Comparison of ENCODE assay signal across 16 cellular contexts in the genomic region with DNA sequence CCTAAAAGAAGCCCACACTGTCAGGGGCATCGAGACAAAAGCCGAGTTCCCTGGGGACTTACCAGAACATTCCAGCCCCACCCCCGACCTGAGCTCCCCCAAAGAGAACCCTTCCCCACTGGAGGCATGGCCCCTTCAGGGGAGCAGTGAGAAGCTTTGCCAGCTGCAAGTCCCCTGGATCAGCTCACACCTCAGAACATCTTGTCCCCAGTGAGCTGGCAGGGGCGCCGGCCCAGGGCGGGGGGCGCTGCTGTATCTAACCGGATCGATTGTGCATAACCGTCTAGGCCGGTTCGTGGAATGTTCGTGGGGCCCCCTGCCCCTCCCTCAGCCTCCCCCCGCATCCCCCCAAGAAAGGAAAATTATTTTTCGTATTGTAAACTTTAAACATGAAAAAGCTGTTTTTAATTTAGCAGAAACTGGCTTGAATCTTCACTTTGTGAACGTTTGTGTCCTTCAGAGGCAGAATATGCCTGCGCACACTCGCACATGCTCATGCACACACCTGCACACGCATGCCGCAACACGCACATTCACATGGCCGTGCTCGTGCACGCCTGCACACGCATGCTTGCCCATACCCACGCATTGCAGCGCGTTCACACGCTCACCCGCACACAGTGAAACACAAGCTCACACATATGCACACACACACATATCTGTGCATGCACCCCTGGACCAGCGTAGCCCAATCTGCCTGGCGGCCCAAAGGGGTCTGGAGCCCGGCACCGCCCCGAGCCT. TPM values are rescaled to one million over a fixed set of nuclear protein-coding genes. Genes with fewer than 3 reads are reported as not detected.
DNase-seq lines count a peak whose midpoint lies in the region; ATAC-seq, FAIRE-seq and TF ChIP-seq lines count a peak whose summit lies in the region.
"Had no signal": no experiment of that assay in that cellular context is flagged by ENCODE, and none has a peak within 500 bp of the region (broad histone marks: within the 10 kb centered on the region; RNA-seq: fewer than 3 reads in every experiment).

No MANE protein-coding gene starts in this region.

- CTCF ChIA-PET in GM12878 (lab: Yijun Ruan, JAX) = interaction anchor here (0.6 to 1.3 kb wide), 2 partner anchors 78 to 125 kb away, joined by 3 read pairs; no protein-coding TSS in a partner anchor
- CTCF ChIA-PET in PC-3 (lab: Charles Lee) = no interaction called here

- peak; percentile 47; the same call in 1 of the 2 replicates for TF ChIP-seq POLR2A in GM12878 (IDR thresholded peaks at IDR 0.05; ENCODE audit: low read depth, low read length)
- no peak for TF ChIP-seq POLR2A in gastrocnemius medialis (IDR thresholded peaks at IDR 0.05)

- H3K9me2 ChIP-seq in GM23338 (ENCODE audit: insufficient read depth) (no peaks in the 10 kb centered on the region), hepatocyte (replicated peaks; ENCODE audit: insufficient read depth) (no peaks in the 10 kb centered on the region), PC-3 (replicated peaks; ENCODE audit: low read length) (no peaks in the 10 kb centered on the region)

- H2AFZ ChIP-seq in GM23338 = no peak overlapping the region
- H2AFZ ChIP-seq in GM12878 (ENCODE audit: control insufficient read depth, low read depth, low read length) = no peak overlapping the region
- H2AFZ ChIP-seq in hepatocyte = no peak overlapping the region
- H2AFZ ChIP-seq in PC-3 (ENCODE audit: low read length) = no peak overlapping the region

- RAD21 ChIA-PET in GM12878 (lab: Charles Lee; ENCODE audit: unreplicated experiment) = interaction anchor here (0.6 to 0.9 kb wide), 4 partner anchors 151 to 510 kb away, joined by 3 to 4 read pairs (median 4); no protein-coding TSS in a partner anchor

- TF ChIP-seq RAD21 in GM12878 (IDR thresholded peaks at IDR 0.05; ENCODE audit: insufficient read depth, low read depth, low read length) = no peak

- BruUV-seq in GM12878 (replicated peaks; lab: Mats Ljungman, UMichigan) (no TSS peak), PC-3 (replicated peaks; lab: Mats Ljungman, UMichigan) (no TSS peak)

- H4K20me1 ChIP-seq in GM23338 (replicated peaks; ENCODE audit: insufficient read depth) (no peaks in the 10 kb centered on the region), GM12878 (ENCODE audit: control insufficient read depth, insufficient read depth) (no peaks in the 10 kb centered on the region), hepatocyte (ENCODE audit: insufficient read depth, poor library complexity, severe bottlenecking) (no peaks in the 10 kb centered on the region), PC-3 (ENCODE audit: low read length) (no peaks in the 10 kb centered on the region)

- TF ChIP-seq CTCF in GM23338 (conservative IDR thresholded peaks at IDR 0.05; ENCODE audit: low read depth in 2 of 2) (no peak), GM12878 (IDR thresholded peaks at IDR 0.05 in 2 of 3, conservative IDR thresholded peaks at IDR 0.05 in 1 of 3; ENCODE audit: control insufficient read depth in 2 of 3, extremely low read depth in 1 of 3, insufficient read depth in 1 of 3, low read depth in 3 of 3, low read length in 3 of 3) (no peak), hepatocyte (IDR thresholded peaks at IDR 0.05; ENCODE audit: poor library complexity) (no peak), gastrocnemius medialis (IDR thresholded peaks at IDR 0.05 in 4 of 5, conservative IDR thresholded peaks at IDR 0.05 in 1 of 5) (no peak), PC-3 (conservative IDR thresholded peaks at IDR 0.05; ENCODE audit: low read depth, low read length) (no peak), D721Med (IDR thresholded peaks at IDR 0.05; ENCODE audit: insufficient read depth, missing control alignments) (no peak)

- H3K27ac ChIP-seq in GM23338 (ENCODE audit: low read depth) = peak overlapping the region; percentile 84; the same call in 1 of the 2 replicates
- H3K27ac ChIP-seq in GM12878 (ENCODE audit: control insufficient read depth, insufficient read depth) = no peak overlapping the region
- peak overlapping the region; percentile 73 for H3K27ac ChIP-seq in hepatocyte
- peak overlapping the region in 3 of 4 donors; percentile 49 to 67 (median 64) for H3K27ac ChIP-seq in gastrocnemius medialis
- no peak overlapping the region for H3K27ac ChIP-seq in PC-3 (ENCODE audit: low read length)

- H3K9me3 ChIP-seq in GM12878 (replicated peaks; ENCODE audit: control insufficient read depth, insufficient read depth, low read length) = no peaks in the 10 kb centered on the region
- H3K9me3 ChIP-seq in hepatocyte (ENCODE audit: low read depth) = no peaks in the 10 kb centered on the region
- H3K9me3 ChIP-seq in gastrocnemius medialis = no peaks in the 10 kb centered on the region
- no peaks in the 10 kb centered on the region for H3K9me3 ChIP-seq in PC-3 (ENCODE audit: low read length)
- H3K9me3 ChIP-seq: Caco-2 had no signal

- SMC1A ChIA-PET in GM12878 (lab: Charles Lee; ENCODE audit: uncharacterized antibody, unreplicated experiment) = no interaction called here

- peaks cover 9% of the 10 kb centered on the region for H3K4me1 Mint-ChIP-seq in GM23338

- POLR2A ChIA-PET in GM12878 (lab: Charles Lee) = no interaction called here
- POLR2A ChIA-PET in PC-3 (lab: Charles Lee; ENCODE audit: unreplicated experiment) = no interaction called here

- ATAC-seq in GM23338 = no peak
- ATAC-seq in GM12878 = no peak
- ATAC-seq in gastrocnemius medialis = no peak
- no peak for ATAC-seq in PC-3

- H3K79me2 ChIP-seq in GM23338 (replicated peaks; ENCODE audit: insufficient read depth) (no peaks in the 10 kb centered on the region), GM12878 (ENCODE audit: control insufficient read depth, insufficient read depth, low read length) (no peaks in the 10 kb centered on the region), hepatocyte (no peaks in the 10 kb centered on the region), PC-3 (ENCODE audit: low read length) (no peaks in the 10 kb centered on the region)

- no peaks in the 10 kb centered on the region for H3K9me3 Mint-ChIP-seq in GM23338

- no peaks in the 10 kb centered on the region for H3K36me3 ChIP-seq in GM23338 (ENCODE audit: insufficient read depth)
- peaks cover 0 to 10% of the 10 kb centered on the region in 2 experiments; a peak in 2 of 4 replicates for H3K36me3 ChIP-seq in GM12878 (ENCODE audit: control insufficient read depth in 2 of 2, insufficient read depth in 2 of 2, low read length in 1 of 2)
- no peaks in the 10 kb centered on the region for H3K36me3 ChIP-seq in hepatocyte (replicated peaks; ENCODE audit: insufficient read depth, low read depth)
- peaks cover 0 to 20% of the 10 kb centered on the region in 2 donors for H3K36me3 ChIP-seq in gastrocnemius medialis
- H3K36me3 ChIP-seq in PC-3 (ENCODE audit: low read depth, low read length) = no peaks in the 10 kb centered on the region

- intact Hi-C loops in GM12878 (cut with micrococcal nuclease; ENCODE audit: unreplicated experiment) = no loop called here
- intact Hi-C loops in gastrocnemius medialis (cut with DNase I; ENCODE audit: low total_unique reads) = no loop called here
- intact Hi-C loops in PC-3 (cut with micrococcal nuclease) = no loop called here

- H3K9ac ChIP-seq in GM12878 (ENCODE audit: control insufficient read depth, insufficient read depth, low read length) (no peak overlapping the region), PC-3 (ENCODE audit: low read length) (no peak overlapping the region)

- no peak for TF ChIP-seq EP300 in GM12878 (IDR thresholded peaks at IDR 0.05; ENCODE audit: borderline replicate concordance in 1 of 2, control insufficient read depth in 1 of 2, low read depth in 2 of 2, low read length in 2 of 2)

- FAIRE-seq in GM12878 (lab: Jason Lieb, UNC) (no peak), D721Med (lab: Jason Lieb, UNC) (no peak)
- FAIRE-seq: A204.1 had no signal

- WGBS in GM12878 (ENCODE audit: insufficient coverage, insufficient replicate concordance, low lambda C conversion rate, missing lambda C conversion rate) = 86% methylated on average over 35 of the region's 35 CpGs
- 72% methylated on average over 32 of the region's 35 CpGs for WGBS in hepatocyte (ENCODE audit: low lambda C conversion rate, missing lambda C conversion rate)

- H3K36me3 Mint-ChIP-seq in GM23338 (ENCODE audit: low read depth) = peaks cover 10% of the 10 kb centered on the region; the same call in 2 of the 3 replicates

- DNase-seq in GM23338 (ENCODE audit: low spot score) = no peak
- no peak for DNase-seq in GM12878 (ENCODE audit: low read depth, low spot score)
- DNase-seq in hepatocyte (ENCODE audit: low spot score) = peak; percentile 42
- DNase-seq in gastrocnemius medialis = no peak
- no peak for DNase-seq in GDM1 (lab: John Stamatoyannopoulos, UW)
- no peak for DNase-seq in activated naive CD4-positive, alpha-beta T cell (lab: John Stamatoyannopoulos, UW)
- no peak for DNase-seq in PC-3
- no peak for DNase-seq in D721Med (ENCODE audit: insufficient read length, low spot score)
- DNase-seq: Caco-2, DMS79, IMR-90, NCI-H1436, NCI-H2029 treated with DMSO at 0.1 percent for 48 hours, NCI-H510A treated with DMSO at 0.1 percent for 48 hours, SIG-M5 had no signal

- H3K27me3 ChIP-seq in GM23338 (ENCODE audit: insufficient read depth) (no peaks in the 10 kb centered on the region), GM12878 (replicated peaks in 1 of 2; ENCODE audit: control insufficient read depth in 2 of 2, insufficient read depth in 2 of 2, low read length in 1 of 2) (no peaks in the 10 kb centered on the region), hepatocyte (no peaks in the 10 kb centered on the region), gastrocnemius medialis (no peaks in the 10 kb centered on the region), PC-3 (ENCODE audit: low read length) (no peaks in the 10 kb centered on the region)

- peaks cover 10% of the 10 kb centered on the region for H3K27me3 Mint-ChIP-seq in GM23338 (ENCODE audit: insufficient read depth, low read depth, poor library complexity)

- H3K4me2 ChIP-seq in GM23338 (no peak overlapping the region), GM12878 (ENCODE audit: control insufficient read depth, insufficient read depth) (no peak overlapping the region), hepatocyte (peak overlapping the region; percentile 7), PC-3 (ENCODE audit: low read length) (no peak overlapping the region)

- H3K4me3 Mint-ChIP-seq in GM23338 = no peak overlapping the region

- no peak overlapping the region for H3K27ac Mint-ChIP-seq in GM23338

- no peaks in the 10 kb centered on the region; the same call in 1 of the 2 replicates for H3K4me1 ChIP-seq in GM23338 (ENCODE audit: insufficient read depth)
- H3K4me1 ChIP-seq in GM12878 (ENCODE audit: control insufficient read depth, insufficient read depth, low read length) = no peaks in the 10 kb centered on the region
- H3K4me1 ChIP-seq in hepatocyte (ENCODE audit: insufficient read depth) = peaks cover 28% of the 10 kb centered on the region
- peaks cover 13 to 47% of the 10 kb centered on the region in 2 donors for H3K4me1 ChIP-seq in gastrocnemius medialis
- H3K4me1 ChIP-seq in PC-3 (ENCODE audit: insufficient read depth, low read length) = no peaks in the 10 kb centered on the region
- H3K4me1 ChIP-seq: Caco-2 had no signal

- H3F3A ChIP-seq in GM23338 (replicated peaks; ENCODE audit: low read depth) (peaks cover 13% of the 10 kb centered on the region), PC-3 (ENCODE audit: low read length, unreplicated experiment) (no peaks in the 10 kb centered on the region)

- in situ Hi-C loops in GM12878 (cut with MboI) = loop anchor here (10.0 kb wide), 1 partner anchor 217 kb away; no protein-coding TSS in a partner anchor
- in situ Hi-C loops in gastrocnemius medialis (cut with MboI; ENCODE audit: low sequenced_read_pairs in 4 of 4) = loop anchor here in 1 of 4 donors (10.0 kb wide), 1 partner anchor 77 kb away; no protein-coding TSS in a partner anchor

- H3K4me3 ChIP-seq in GM23338 (no peak overlapping the region), GM12878 (no peak overlapping the region), hepatocyte (no peak overlapping the region), gastrocnemius medialis (no peak overlapping the region), PC-3 (ENCODE audit: low read length) (no peak overlapping the region)

RNA-seq across cellular contexts. Expression of a gene that starts 12.0 kb away (rescaled TPM):
- 5.4 and 7.1 TPM in 2 replicates for total RNA-seq in GM23338 (2014; rRNA removed; shearing (Covaris generic))
- polyA plus RNA-seq in GM23338 (2016; fragmentation: Nextera tagmentation; extraction: Ambion mirVana) (6.7 and 8.4 TPM in 2 replicates), GM12878 (2011; rRNA removed) (0.37 and 0.50 TPM in 2 replicates), GM12878 (2014; fragmentation: Illumina TruSeq; extraction: Trizol) (0.65 and 0.78 TPM in 2 replicates), GM12878 (2014; fragmentation: Nextera tagmentation; extraction: Ambion mirVana) (under 1 TPM in 1 of 2 experiments, not detected in 1; 0.02 TPM), GM12878 (2014; rRNA removed) (2.5 and 2.6 TPM in 2 replicates), GM12878 (2016; fragmentation: Nextera tagmentation; extraction: Ambion mirVana) (1 to 10 TPM; 1.1 TPM), hepatocyte (4.5 and 4.8 TPM in 2 replicates)
- total RNA-seq in GM12878 (2013; cell fraction: nucleolus; rRNA removed) = 6.6 and 7.9 TPM in 2 replicates
- total RNA-seq in GM12878 (2014; rRNA removed) (0.82 and 1.3 TPM in 2 replicates), GM12878 (2014; rRNA removed; fragmentation: Illumina TruSeq; extraction: Trizol) (0.28 and 0.31 TPM in 2 replicates), GM12878 (2021) (3.5 and 4.6 TPM in 2 replicates), hepatocyte (2.0 and 2.5 TPM in 2 replicates), gastrocnemius medialis (1 to 10 TPM; 2.8 to 8.8 (median 3.7) TPM), PC-3 (2014; rRNA removed) (6.7 and 8.5 TPM in 2 replicates)
- 0.39 TPM for polyA plus RNA-seq in GM12878 (2011; ENCODE audit: low read depth)
- 0.37 and 1.1 TPM in 2 replicates for polyA plus RNA-seq in GM12878 (2011; cell fraction: cytosol; rRNA removed)
- polyA plus RNA-seq in GM12878 (2011; cell fraction: nucleus; rRNA removed) = 10.9 and 15.4 TPM in 2 replicates
- polyA plus RNA-seq in GM12878 (2012) = 2.2 and 2.5 TPM in 2 replicates
- polyA minus RNA-seq in GM12878 (2011; rRNA and poly(A)+ RNA removed) = 0.29 and 0.93 TPM in 2 replicates
- polyA minus RNA-seq in GM12878 (2011; cell fraction: cytosol; rRNA and poly(A)+ RNA removed) = 1.1 and 1.5 TPM in 2 replicates
- polyA minus RNA-seq in GM12878 (2011; cell fraction: nucleus; rRNA and poly(A)+ RNA removed) = 1.8 and 3.9 TPM in 2 replicates

RNA-seq across cellular contexts. Expression of a gene that starts 34.6 kb away (rescaled TPM):
- total RNA-seq in GM23338 (2014; rRNA removed; shearing (Covaris generic)) = 11.2 and 13.7 TPM in 2 replicates
- polyA plus RNA-seq in GM23338 (2016; fragmentation: Nextera tagmentation; extraction: Ambion mirVana) (3.6 and 6.4 TPM in 2 replicates), GM12878 (2011; rRNA removed) (1.0 and 1.2 TPM in 2 replicates), GM12878 (2014; fragmentation: Illumina TruSeq; extraction: Trizol) (0.74 and 1.9 TPM in 2 replicates), GM12878 (2014; fragmentation: Nextera tagmentation; extraction: Ambion mirVana) (under 1 TPM; 0.18 to 0.35 TPM), GM12878 (2014; rRNA removed) (3.9 and 5.1 TPM in 2 replicates), GM12878 (2016; fragmentation: Nextera tagmentation; extraction: Ambion mirVana) (1 to 10 TPM; 8.0 to 8.1 TPM), hepatocyte (3.9 and 7.6 TPM in 2 replicates)
- 5.7 and 6.7 TPM in 2 replicates for total RNA-seq in GM12878 (2013; cell fraction: nucleolus; rRNA removed)
- total RNA-seq in GM12878 (2014; rRNA removed) (3.6 and 5.6 TPM in 2 replicates), GM12878 (2014; rRNA removed; fragmentation: Illumina TruSeq; extraction: Trizol) (0.98 and 1.5 TPM in 2 replicates), GM12878 (2021) (12.9 and 14.6 TPM in 2 replicates), hepatocyte (4.1 and 5.0 TPM in 2 replicates), gastrocnemius medialis (10 to 100 TPM in 1 of 4 donors, 1 to 10 TPM in 3; 5.2 to 12.0 (median 7.3) TPM), PC-3 (2014; rRNA removed) (8.4 and 12.7 TPM in 2 replicates)
- polyA plus RNA-seq in GM12878 (2011; ENCODE audit: low read depth) = 1.0 TPM
- polyA plus RNA-seq in GM12878 (2011; cell fraction: cytosol; rRNA removed) = 1.9 and 2.0 TPM in 2 replicates
- 5.8 and 8.9 TPM in 2 replicates for polyA plus RNA-seq in GM12878 (2011; cell fraction: nucleus; rRNA removed)
- polyA plus RNA-seq in GM12878 (2012) = 3.5 and 4.5 TPM in 2 replicates
- 4.6 and 5.2 TPM in 2 replicates for polyA minus RNA-seq in GM12878 (2011; rRNA and poly(A)+ RNA removed)
- 2.5 and 5.2 TPM in 2 replicates for polyA minus RNA-seq in GM12878 (2011; cell fraction: cytosol; rRNA and poly(A)+ RNA removed)
- 1.6 and 3.1 TPM in 2 replicates for polyA minus RNA-seq in GM12878 (2011; cell fraction: nucleus; rRNA and poly(A)+ RNA removed)

RNA-seq across cellular contexts. Expression of a gene that starts 58.8 kb away (rescaled TPM):
- 6.8 and 9.8 TPM in 2 replicates for total RNA-seq in GM23338 (2014; rRNA removed; shearing (Covaris generic))
- 15.7 and 16.2 TPM in 2 replicates for polyA plus RNA-seq in GM23338 (2016; fragmentation: Nextera tagmentation; extraction: Ambion mirVana)
- not detected in 2 replicates for total RNA-seq in GM12878 (2013; cell fraction: nucleolus; rRNA removed)
- total RNA-seq in GM12878 (2014; rRNA removed) = 0.06 TPM in 1 of 2 replicates, not detected in the other
- not detected in 2 replicates for total RNA-seq in GM12878 (2014; rRNA removed; fragmentation: Illumina TruSeq; extraction: Trizol)
- not detected in 2 replicates for total RNA-seq in GM12878 (2021)
- not detected for polyA plus RNA-seq in GM12878 (2011; ENCODE audit: low read depth)
- polyA plus RNA-seq in GM12878 (2011; rRNA removed) = not detected in 2 replicates
- not detected in 2 replicates for polyA plus RNA-seq in GM12878 (2011; cell fraction: cytosol; rRNA removed)
- polyA plus RNA-seq in GM12878 (2011; cell fraction: nucleus; rRNA removed) = 0.15 and 0.27 TPM in 2 replicates
- 0.09 TPM in 1 of 2 replicates, not detected in the other for polyA plus RNA-seq in GM12878 (2012)
- not detected in 2 replicates for polyA plus RNA-seq in GM12878 (2014; fragmentation: Illumina TruSeq; extraction: Trizol)
- not detected for polyA plus RNA-seq in GM12878 (2014; fragmentation: Nextera tagmentation; extraction: Ambion mirVana)
- not detected in 2 replicates for polyA plus RNA-seq in GM12878 (2014; rRNA removed)
- not detected for polyA plus RNA-seq in GM12878 (2016; fragmentation: Nextera tagmentation; extraction: Ambion mirVana)
- not detected in 2 replicates for polyA minus RNA-seq in GM12878 (2011; rRNA and poly(A)+ RNA removed)
- polyA minus RNA-seq in GM12878 (2011; cell fraction: cytosol; rRNA and poly(A)+ RNA removed) = not detected in 2 replicates
- not detected in 2 replicates for polyA minus RNA-seq in GM12878 (2011; cell fraction: nucleus; rRNA and poly(A)+ RNA removed)
- 0.40 and 1.5 TPM in 2 replicates for total RNA-seq in hepatocyte
- 4.9 and 9.1 TPM in 2 replicates for polyA plus RNA-seq in hepatocyte
- total RNA-seq in gastrocnemius medialis = 1 to 10 TPM in 1 of 4 donors, under 1 TPM in 2, not detected in 1; 0.20 to 2.1 (median 0.36) TPM
- total RNA-seq in PC-3 (2014; rRNA removed) = 0.17 and 0.44 TPM in 2 replicates

Comparison
In these comparisons a context has a peak if more than half of its experiments do, and no peak if none do; other contexts are left out.
1. H3K27ac ChIP-seq: peak in GM23338 (single experiment), hepatocyte (single experiment) and gastrocnemius medialis (3 of 4); none in GM12878 (single experiment) and PC-3 (single experiment).